26 cellular contexts compared by ENCODE assay signal in genomic region chr16:74921051-74921450, GRCh38.
DNase-seq lines count a peak whose midpoint lies in the region; ATAC-seq, FAIRE-seq and TF ChIP-seq lines count a peak whose summit lies in the region.
"Had no signal": no experiment of that assay in that cellular context is flagged by ENCODE, and none has a peak within 500 bp of the region (broad histone marks: within the 10 kb centered on the region; RNA-seq: fewer than 3 reads in every experiment).

No MANE protein-coding gene starts in this region.

- POLR2A ChIA-PET in HepG2 (lab: Yijun Ruan, JAX), result no interaction called here

- FAIRE-seq in HepG2 (lab: Jason Lieb, UNC), result no peak
- FAIRE-seq: A204.1, GM12891, GM19239 had no signal

- H3K27me3 ChIP-seq in HepG2 (ENCODE audit: control insufficient read depth in 1 of 2, insufficient read depth in 2 of 2, low read length in 2 of 2) (no peaks in the 10 kb centered on the region), right lobe of liver (no peaks in the 10 kb centered on the region), GM23338 (ENCODE audit: insufficient read depth) (no peaks in the 10 kb centered on the region), muscle layer of duodenum (ENCODE audit: low read depth, low read length) (no peaks in the 10 kb centered on the region), thyroid gland (no peaks in the 10 kb centered on the region)
- H3K27me3 ChIP-seq: BLaER1 treated with 17β-estradiol and CSF1 and Interleukin-3, amounts not matched to agents 10 nM and 100 nM had no signal

- H3K36me3 Mint-ChIP-seq in GM23338 (ENCODE audit: low read depth), result peaks cover 50% of the 10 kb centered on the region
- H3K36me3 Mint-ChIP-seq in T-helper 2 cell treated with Interferon-gamma antibody and Interleukin-4, amounts not matched to agents 5 μg/mL and 100 μg/mL, for 36 hours (ENCODE audit: low read depth), result peaks cover 46% of the 10 kb centered on the region

- TF ChIP-seq RAD21 in HepG2 (CRISPR knock-in tag; IDR thresholded peaks at IDR 0.05), result no peak

- DNase-seq in HepG2 (ENCODE audit: low spot score), result no peak
- DNase-seq in right lobe of liver, result no peak
- DNase-seq in GM23338 (ENCODE audit: low spot score), result no peak
- no peak for DNase-seq in thyroid gland
- no peak for DNase-seq in SHP77 treated with DMSO at 0.1 percent for 48 hours (lab: John Stamatoyannopoulos, UW)
- DNase-seq in T-helper 2 cell treated with Interferon-gamma antibody and Interleukin-4, amounts not matched to agents 5 μg/mL and 100 μg/mL, for 36 hours (ENCODE audit: low spot score), result no peak
- DNase-seq: 8988T; ACHN; AML-193; CD4-positive, alpha-beta T cell; CD8-positive, alpha-beta memory T cell; COR-L47; DMS 273 treated with DMSO at 0.1 percent for 48 hours; DMS153; DMS53; DMS79; DND-41; EL; GDM1 had no signal

- H3K27me3 Mint-ChIP-seq in GM23338 (ENCODE audit: insufficient read depth, low read depth, poor library complexity), result peaks cover 3% of the 10 kb centered on the region
- no peaks in the 10 kb centered on the region for H3K27me3 Mint-ChIP-seq in T-helper 2 cell treated with Interferon-gamma antibody and Interleukin-4, amounts not matched to agents 5 μg/mL and 100 μg/mL, for 36 hours (ENCODE audit: low read depth)
- H3K27me3 Mint-ChIP-seq: B cell; CD4-positive, alpha-beta T cell; CD8-positive, alpha-beta memory T cell had no signal

- TF ChIP-seq CTCF in HepG2 (CRISPR knock-in tag; IDR thresholded peaks at IDR 0.05), result no peak
- no peak for TF ChIP-seq CTCF in right lobe of liver (IDR thresholded peaks at IDR 0.05)
- no peak for TF ChIP-seq CTCF in GM23338 (conservative IDR thresholded peaks at IDR 0.05; ENCODE audit: low read depth in 2 of 2)
- TF ChIP-seq CTCF in thyroid gland (IDR thresholded peaks at IDR 0.05), result no peak

- ATAC-seq in HepG2, result no peak
- ATAC-seq in right lobe of liver, result no peak
- no peak for ATAC-seq in GM23338
- ATAC-seq in GM19328 (IDR thresholded peaks at IDR 0.05; ENCODE audit: unreplicated experiment), result no peak

- H3K4me3 ChIP-seq in HepG2 (replicated peaks in 1 of 3; ENCODE audit: insufficient read depth in 1 of 3, low read depth in 2 of 3, low read length in 3 of 3) (no peak overlapping the region), right lobe of liver (no peak overlapping the region), GM23338 (no peak overlapping the region), muscle layer of duodenum (ENCODE audit: low read depth in 1 of 2, low read length in 2 of 2) (no peak overlapping the region), thyroid gland (replicated peaks in 1 of 3) (no peak overlapping the region)
- H3K4me3 ChIP-seq: BLaER1 treated with 17β-estradiol and CSF1 and Interleukin-3, amounts not matched to agents 10 nM and 100 nM had no signal

- no TSS peak for BruUV-seq in HepG2 (replicated peaks; lab: Mats Ljungman, UMichigan)

- 49% methylated on average over 3 of the region's 3 CpGs for WGBS in HepG2 (ENCODE audit: low lambda C conversion rate)
- 53% methylated on average over 3 of the region's 3 CpGs for WGBS in right lobe of liver (ENCODE audit: insufficient coverage, low coverage, low lambda C conversion rate, missing lambda C conversion rate)
- 90 to 93% methylated on average over 3 of the region's 3 CpGs for WGBS in thyroid gland, 2 donors

- CTCF ChIA-PET in HepG2 (lab: Yijun Ruan, JAX; ENCODE audit: low intra/inter-chr PET ratio, low total read pairs), result no interaction called here

- H3K79me2 ChIP-seq in HepG2 (ENCODE audit: insufficient read depth, low read length) (peaks cover 7% of the 10 kb centered on the region), GM23338 (replicated peaks; ENCODE audit: insufficient read depth) (no peaks in the 10 kb centered on the region)

- H3K9ac ChIP-seq in HepG2 (ENCODE audit: insufficient read depth, low read depth, low read length), result no peak overlapping the region
- H3K9ac ChIP-seq: BLaER1 treated with 17β-estradiol and CSF1 and Interleukin-3, amounts not matched to agents 10 nM and 100 nM had no signal

- TF ChIP-seq EP300 in HepG2 (IDR thresholded peaks at IDR 0.05; ENCODE audit: low read depth in 2 of 2, low read length in 2 of 2) (no peak), HepG2 (CRISPR knock-in tag; IDR thresholded peaks at IDR 0.05; ENCODE audit: borderline replicate concordance) (no peak)

- TF ChIP-seq POLR2A in HepG2 (IDR thresholded peaks at IDR 0.05; ENCODE audit: insufficient read depth in 1 of 2, low read depth in 2 of 2, low read length in 2 of 2) (no peak), right lobe of liver (IDR thresholded peaks at IDR 0.05) (no peak), thyroid gland (IDR thresholded peaks at IDR 0.05) (no peak)

- no peaks in the 10 kb centered on the region for H3F3A ChIP-seq in GM23338 (replicated peaks; ENCODE audit: low read depth)

- H3K4me1 ChIP-seq in HepG2 (ENCODE audit: insufficient read depth, low read length), result peaks cover 69% of the 10 kb centered on the region
- H3K4me1 ChIP-seq in right lobe of liver, result peaks cover 0 to 28% (median 9%) of the 10 kb centered on the region in 4 donors
- H3K4me1 ChIP-seq in GM23338 (ENCODE audit: insufficient read depth), result no peaks in the 10 kb centered on the region
- peaks cover 0 to 17% of the 10 kb centered on the region in 2 donors for H3K4me1 ChIP-seq in muscle layer of duodenum (ENCODE audit: control insufficient read depth in 1 of 2, insufficient read depth in 2 of 2, low read length in 2 of 2)
- peaks cover 21 to 27% of the 10 kb centered on the region in 2 donors for H3K4me1 ChIP-seq in thyroid gland
- H3K4me1 ChIP-seq: BLaER1 treated with 17β-estradiol and CSF1 and Interleukin-3, amounts not matched to agents 10 nM and 100 nM had no signal

- no peak overlapping the region for H2AFZ ChIP-seq in HepG2 (ENCODE audit: low read length)
- no peak overlapping the region for H2AFZ ChIP-seq in GM23338

- H3K27ac Mint-ChIP-seq in GM23338, result no peak overlapping the region
- H3K27ac Mint-ChIP-seq in T-helper 2 cell treated with Interferon-gamma antibody and Interleukin-4, amounts not matched to agents 5 μg/mL and 100 μg/mL, for 36 hours, result no peak overlapping the region
- H3K27ac Mint-ChIP-seq: B cell; CD4-positive, alpha-beta T cell had no signal

- H3K9me2 ChIP-seq in GM23338 (ENCODE audit: insufficient read depth), result no peaks in the 10 kb centered on the region

- in situ Hi-C loops in HepG2 (cut with HindIII; ENCODE audit: extremely low pct_ligation_motif_present, low pct_unique_long_range_greater_than_20kb), result no loop called here

- H4K20me1 ChIP-seq in HepG2 (ENCODE audit: insufficient read depth, low read length) (no peaks in the 10 kb centered on the region), GM23338 (replicated peaks; ENCODE audit: insufficient read depth) (no peaks in the 10 kb centered on the region)

- peak overlapping the region; percentile 53 for H3K27ac ChIP-seq in HepG2 (ENCODE audit: extremely low read length, insufficient read depth, low read length)
- H3K27ac ChIP-seq in right lobe of liver, result no peak overlapping the region
- 0 out of 2 replicates have a peak overlapping the region, but pooled peaks have one; percentile 2 for H3K27ac ChIP-seq in GM23338 (ENCODE audit: low read depth)
- H3K27ac ChIP-seq in muscle layer of duodenum (ENCODE audit: low read length), result peak overlapping the region; percentile 41
- peak overlapping the region in 2 of 3 donors; percentile 43 to 68 for H3K27ac ChIP-seq in thyroid gland
- H3K27ac ChIP-seq: BLaER1 treated with 17β-estradiol and CSF1 and Interleukin-3, amounts not matched to agents 10 nM and 100 nM had no signal

- intact Hi-C loops in HepG2 (cut with micrococcal nuclease; ENCODE audit: unreplicated experiment), result no loop called here
- intact Hi-C loops in right lobe of liver (cut with DNase I), result no loop called here
- intact Hi-C loops in thyroid gland (cut with DNase I), result no loop called here

- no peaks in the 10 kb centered on the region for H3K9me3 Mint-ChIP-seq in GM23338
- H3K9me3 Mint-ChIP-seq in T-helper 2 cell treated with Interferon-gamma antibody and Interleukin-4, amounts not matched to agents 5 μg/mL and 100 μg/mL, for 36 hours, result no peaks in the 10 kb centered on the region
- H3K9me3 Mint-ChIP-seq: CD4-positive, alpha-beta T cell had no signal

- H3K4me3 Mint-ChIP-seq in GM23338, result no peak overlapping the region
- no peak overlapping the region for H3K4me3 Mint-ChIP-seq in T-helper 2 cell treated with Interferon-gamma antibody and Interleukin-4, amounts not matched to agents 5 μg/mL and 100 μg/mL, for 36 hours
- H3K4me3 Mint-ChIP-seq: B cell; CD4-positive, alpha-beta T cell; CD8-positive, alpha-beta memory T cell had no signal

- H3K9me3 ChIP-seq in HepG2 (ENCODE audit: low read length), result no peaks in the 10 kb centered on the region
- no peaks in the 10 kb centered on the region for H3K9me3 ChIP-seq in right lobe of liver
- H3K9me3 ChIP-seq in muscle layer of duodenum (ENCODE audit: control insufficient read depth in 1 of 2, low read length in 2 of 2), result no peaks in the 10 kb centered on the region
- no peaks in the 10 kb centered on the region for H3K9me3 ChIP-seq in thyroid gland

- H3K4me2 ChIP-seq in HepG2 (ENCODE audit: low read depth, low read length), result peak overlapping the region; percentile 21; the same call in 1 of the 2 replicates
- no peak overlapping the region for H3K4me2 ChIP-seq in GM23338
- H3K4me2 ChIP-seq: BLaER1 treated with 17β-estradiol and CSF1 and Interleukin-3, amounts not matched to agents 10 nM and 100 nM had no signal

- no peaks in the 10 kb centered on the region for H3K4me1 Mint-ChIP-seq in GM23338
- no peaks in the 10 kb centered on the region for H3K4me1 Mint-ChIP-seq in T-helper 2 cell treated with Interferon-gamma antibody and Interleukin-4, amounts not matched to agents 5 μg/mL and 100 μg/mL, for 36 hours (ENCODE audit: low read depth)
- H3K4me1 Mint-ChIP-seq: B cell; CD8-positive, alpha-beta memory T cell had no signal

- H3K36me3 ChIP-seq in HepG2 (replicated peaks in 1 of 2; ENCODE audit: control insufficient read depth in 1 of 2, insufficient read depth in 2 of 2, low read length in 2 of 2), result peaks cover 27 to 64% of the 10 kb centered on the region in 2 experiments
- peaks cover 0 to 29% (median 10%) of the 10 kb centered on the region in 4 donors for H3K36me3 ChIP-seq in right lobe of liver
- peaks cover 21% of the 10 kb centered on the region for H3K36me3 ChIP-seq in GM23338 (ENCODE audit: insufficient read depth)
- peaks cover 25 to 29% of the 10 kb centered on the region in 2 donors for H3K36me3 ChIP-seq in muscle layer of duodenum (ENCODE audit: control insufficient read depth in 1 of 2, insufficient read depth in 2 of 2, low read length in 2 of 2)
- H3K36me3 ChIP-seq in thyroid gland, result peaks cover 21 to 23% of the 10 kb centered on the region in 2 donors

TF ChIP-seq in HepG2, 621 proteins besides CTCF, POLR2A, EP300 and RAD21 (continues in another document):
- no peak for TF ChIP-seq ZNF816 (CRISPR knock-in tag; IDR thresholded peaks at IDR 0.05; ENCODE audit: borderline replicate concordance)

Comparison
In these comparisons a context has a peak if more than half of its experiments do, and no peak if none do; other contexts are left out.
1. H3K27ac ChIP-seq: peak in HepG2 (single experiment), GM23338 (single experiment), muscle layer of duodenum (single experiment) and thyroid gland (2 of 3); none in right lobe of liver (0 of 3).